ENCODE assay signal across 23 cellular contexts in genomic region chr20:63508072-63508768, GRCh38. TPM values are rescaled to one million over a fixed set of nuclear protein-coding genes. Genes with fewer than 3 reads are reported as not detected.
DNase-seq lines count a peak whose midpoint lies in the region; ATAC-seq and TF ChIP-seq lines count a peak whose summit lies in the region.
"Had no signal": no experiment of that assay in that cellular context is flagged by ENCODE, and none has a peak within 500 bp of the region (broad histone marks: within the 10 kb centered on the region; RNA-seq: fewer than 3 reads in every experiment).

No MANE protein-coding gene starts in this region.

- no peak overlapping the region for H4K8ac ChIP-seq in IMR-90 (ENCODE audit: low read depth in 2 of 2, low read length in 2 of 2)

- H3K4me1 Mint-ChIP-seq in activated CD4-positive, alpha-beta memory T cell treated with anti-CD3 and anti-CD28 coated beads for 36 hours (ENCODE audit: low read depth): peaks cover 4% of the 10 kb centered on the region
- H3K4me1 Mint-ChIP-seq in activated CD4-positive, alpha-beta memory T cell treated with anti-CD3 and anti-CD28 coated beads, Interleukin-2, amount 10 ng/mL, durations not matched to agents 7 days and 5 days: peaks cover 15% of the 10 kb centered on the region
- peaks cover 6% of the 10 kb centered on the region for H3K4me1 Mint-ChIP-seq in T-helper 17 cell
- peaks cover 20% of the 10 kb centered on the region for H3K4me1 Mint-ChIP-seq in stimulated activated effector memory CD8-positive, alpha-beta T cell treated with anti-CD3 and anti-CD28 coated beads, Interleukin-12 subunit alpha, Interleukin-12 subunit beta, amount 100 ng/mL, for 72 hours
- peaks cover 12% of the 10 kb centered on the region for H3K4me1 Mint-ChIP-seq in activated CD8-positive, alpha-beta memory T cell treated with anti-CD3 and anti-CD28 coated beads, Interleukin-2, amount 10 ng/mL, durations not matched to agents 7 days and 5 days

- H4K20me1 ChIP-seq in IMR-90 (ENCODE audit: insufficient read depth, low read length): no peaks in the 10 kb centered on the region

- no peak overlapping the region for H3K9ac ChIP-seq in IMR-90 (ENCODE audit: low read depth, low read length)

- no peak overlapping the region for H3K23ac ChIP-seq in IMR-90 (ENCODE audit: low read depth, low read length)

- no peak overlapping the region for H3K27ac ChIP-seq in IMR-90 (ENCODE audit: insufficient read depth, low read length)
- H3K27ac ChIP-seq: C4-2B, cardiac muscle cell, prostate gland, SJCRH30, skin epidermis had no signal

- no peak for TF ChIP-seq RAD21 in IMR-90 (IDR thresholded peaks at IDR 0.05; ENCODE audit: low read length)

- no peak overlapping the region for H4K91ac ChIP-seq in IMR-90 (ENCODE audit: insufficient read depth, low read depth, low read length)

- H2BK5ac ChIP-seq in IMR-90 (ENCODE audit: low read depth, low read length, poor library complexity, severe bottlenecking): no peak overlapping the region

- H3K4me3 Mint-ChIP-seq in activated CD4-positive, alpha-beta memory T cell treated with anti-CD3 and anti-CD28 coated beads for 36 hours: no peak overlapping the region
- no peak overlapping the region for H3K4me3 Mint-ChIP-seq in activated CD4-positive, alpha-beta memory T cell treated with anti-CD3 and anti-CD28 coated beads, Interleukin-2, amount 10 ng/mL, durations not matched to agents 7 days and 5 days
- H3K4me3 Mint-ChIP-seq in T-helper 17 cell: peak overlapping the region; percentile 43
- peak overlapping the region; percentile 36 for H3K4me3 Mint-ChIP-seq in stimulated activated effector memory CD8-positive, alpha-beta T cell treated with anti-CD3 and anti-CD28 coated beads, Interleukin-12 subunit alpha, Interleukin-12 subunit beta, amount 100 ng/mL, for 72 hours
- no peak overlapping the region for H3K4me3 Mint-ChIP-seq in activated CD8-positive, alpha-beta memory T cell treated with anti-CD3 and anti-CD28 coated beads, Interleukin-2, amount 10 ng/mL, durations not matched to agents 7 days and 5 days
- H3K4me3 Mint-ChIP-seq: T-helper 1 cell treated with Interleukin-12 subunit alpha and Interleukin-12 subunit beta and Interleukin-4 antibody, amounts not matched to agents 30 μg/mL and 1 μg/mL, for 36 hours had no signal

- no peak overlapping the region for H3K4me2 ChIP-seq in IMR-90 (ENCODE audit: low read depth, low read length)

- no peak overlapping the region for H2BK15ac ChIP-seq in IMR-90 (ENCODE audit: low read depth, low read length)

- 0 out of 2 replicates have a peak, but pooled peaks cover 1% of the 10 kb centered on the region for H3K4me1 ChIP-seq in IMR-90 (ENCODE audit: control insufficient read depth, insufficient read depth, low read length)
- H3K4me1 ChIP-seq: prostate gland, SJCRH30 had no signal

- H3K9me1 ChIP-seq in IMR-90 (ENCODE audit: insufficient read depth, low read length): no peaks in the 10 kb centered on the region

- H3K56ac ChIP-seq in IMR-90 (ENCODE audit: extremely low read depth, insufficient read depth, low read length): no peak overlapping the region

- H3K79me1 ChIP-seq in IMR-90 (ENCODE audit: low read depth in 1 of 2, low read length in 2 of 2): no peaks in the 10 kb centered on the region

- H2BK120ac ChIP-seq in IMR-90 (ENCODE audit: low read depth, low read length): no peak overlapping the region

- no peak overlapping the region for H2BK20ac ChIP-seq in IMR-90 (ENCODE audit: low read depth, low read length)

- no peak overlapping the region for H2AFZ ChIP-seq in IMR-90 (replicated peaks; ENCODE audit: low read length, poor library complexity)

- dilution Hi-C loops in IMR-90 (cut with HindIII; ENCODE audit: low sequenced_read_pairs, unreplicated experiment): no loop called here

- peaks cover 5% of the 10 kb centered on the region for H3K36me3 Mint-ChIP-seq in activated CD4-positive, alpha-beta memory T cell treated with anti-CD3 and anti-CD28 coated beads for 36 hours
- H3K36me3 Mint-ChIP-seq in activated CD4-positive, alpha-beta memory T cell treated with anti-CD3 and anti-CD28 coated beads, Interleukin-2, amount 10 ng/mL, durations not matched to agents 7 days and 5 days (ENCODE audit: low read depth): no peaks in the 10 kb centered on the region
- H3K36me3 Mint-ChIP-seq in T-helper 17 cell (ENCODE audit: low read depth): peaks cover 2% of the 10 kb centered on the region
- H3K36me3 Mint-ChIP-seq in stimulated activated effector memory CD8-positive, alpha-beta T cell treated with anti-CD3 and anti-CD28 coated beads, Interleukin-12 subunit alpha, Interleukin-12 subunit beta, amount 100 ng/mL, for 72 hours: no peaks in the 10 kb centered on the region
- H3K36me3 Mint-ChIP-seq in activated CD8-positive, alpha-beta memory T cell treated with anti-CD3 and anti-CD28 coated beads, Interleukin-2, amount 10 ng/mL, durations not matched to agents 7 days and 5 days: no peaks in the 10 kb centered on the region

- TF ChIP-seq CTCF in IMR-90 (conservative IDR thresholded peaks at IDR 0.05; ENCODE audit: low read depth, low read length): no peak

- CTCF ChIA-PET in activated CD4-positive, alpha-beta memory T cell treated with anti-CD3 and anti-CD28 coated beads for 36 hours (lab: Charles Lee): interaction anchor here (0.6 kb wide), 2 partner anchors 11 to 19 kb away, joined by 3 read pairs; no protein-coding TSS in a partner anchor
- CTCF ChIA-PET in activated CD4-positive, alpha-beta memory T cell treated with anti-CD3 and anti-CD28 coated beads, Interleukin-2, amount 10 ng/mL, durations not matched to agents 7 days and 5 days (lab: Charles Lee): interaction anchor here (0.7 to 1.5 kb wide), 2 partner anchors 11 to 74 kb away, joined by 3 to 4 read pairs; no protein-coding TSS in a partner anchor
- CTCF ChIA-PET in IMR-90 (lab: Yijun Ruan, JAX): no interaction called here
- CTCF ChIA-PET in activated CD8-positive, alpha-beta memory T cell treated with anti-CD3 and anti-CD28 coated beads, Interleukin-2, amount 10 ng/mL, durations not matched to agents 7 days and 5 days (lab: Charles Lee): interaction anchor here (0.8 to 1.6 kb wide), 2 partner anchors 12 to 29 kb away, joined by 3 to 7 read pairs; partner anchors contain the start of gene PTK6

- H3K9me3 Mint-ChIP-seq in activated CD4-positive, alpha-beta memory T cell treated with anti-CD3 and anti-CD28 coated beads for 36 hours: peaks cover 17% of the 10 kb centered on the region
- H3K9me3 Mint-ChIP-seq in activated CD4-positive, alpha-beta memory T cell treated with anti-CD3 and anti-CD28 coated beads, Interleukin-2, amount 10 ng/mL, durations not matched to agents 7 days and 5 days: no peaks in the 10 kb centered on the region
- peaks cover 4% of the 10 kb centered on the region for H3K9me3 Mint-ChIP-seq in stimulated activated effector memory CD8-positive, alpha-beta T cell treated with anti-CD3 and anti-CD28 coated beads, Interleukin-12 subunit alpha, Interleukin-12 subunit beta, amount 100 ng/mL, for 72 hours
- H3K9me3 Mint-ChIP-seq in activated CD8-positive, alpha-beta memory T cell treated with anti-CD3 and anti-CD28 coated beads, Interleukin-2, amount 10 ng/mL, durations not matched to agents 7 days and 5 days (ENCODE audit: low read depth): no peaks in the 10 kb centered on the region

- DNase-seq in activated CD4-positive, alpha-beta memory T cell treated with anti-CD3 and anti-CD28 coated beads for 36 hours: peak; percentile 42
- DNase-seq in activated CD4-positive, alpha-beta memory T cell treated with anti-CD3 and anti-CD28 coated beads, Interleukin-2, amount 10 ng/mL, durations not matched to agents 7 days and 5 days: no peak
- DNase-seq in IMR-90: no peak
- no peak for DNase-seq in T-helper 17 cell
- DNase-seq in stimulated activated effector memory CD8-positive, alpha-beta T cell treated with anti-CD3 and anti-CD28 coated beads, Interleukin-12 subunit alpha, Interleukin-12 subunit beta, amount 100 ng/mL, for 72 hours (ENCODE audit: low spot score in 2 of 2): no peak
- no peak for DNase-seq in activated CD8-positive, alpha-beta memory T cell treated with anti-CD3 and anti-CD28 coated beads, Interleukin-2, amount 10 ng/mL, durations not matched to agents 7 days and 5 days
- DNase-seq: erythroblast; NCI-H2029; stimulated activated CD4-positive, alpha-beta T cell treated with anti-CD3 and anti-CD28 coated beads, Interleukin-4, amount 100 ng/mL, for 1 hour had no signal

- H4K5ac ChIP-seq in IMR-90 (ENCODE audit: low read depth, low read length): no peak overlapping the region

- H3K27me3 Mint-ChIP-seq in activated CD4-positive, alpha-beta memory T cell treated with anti-CD3 and anti-CD28 coated beads for 36 hours: peaks cover 47% of the 10 kb centered on the region
- peaks cover 47% of the 10 kb centered on the region for H3K27me3 Mint-ChIP-seq in activated CD4-positive, alpha-beta memory T cell treated with anti-CD3 and anti-CD28 coated beads, Interleukin-2, amount 10 ng/mL, durations not matched to agents 7 days and 5 days
- H3K27me3 Mint-ChIP-seq in T-helper 17 cell: peaks cover 51% of the 10 kb centered on the region
- H3K27me3 Mint-ChIP-seq in activated CD8-positive, alpha-beta memory T cell treated with anti-CD3 and anti-CD28 coated beads, Interleukin-2, amount 10 ng/mL, durations not matched to agents 7 days and 5 days: peaks cover 49% of the 10 kb centered on the region

- BruUV-seq in IMR-90 (replicated peaks; lab: Mats Ljungman, UMichigan): no TSS peak

- ATAC-seq in IMR-90 (ENCODE audit: low read depth): no peak
- peak; percentile 68 for ATAC-seq in T-helper 17 cell
- ATAC-seq in stimulated activated effector memory CD8-positive, alpha-beta T cell treated with anti-CD3 and anti-CD28 coated beads, Interleukin-12 subunit alpha, Interleukin-12 subunit beta, amount 100 ng/mL, for 72 hours: peak; percentile 86
- ATAC-seq in GM21528 (IDR thresholded peaks at IDR 0.05; ENCODE audit: low FRiP score, unreplicated experiment): no peak
- ATAC-seq in activated CD8-positive, alpha-beta memory T cell treated with anti-CD3 and anti-CD28 coated beads, Interleukin-2, amount 10 ng/mL, durations not matched to agents 7 days and 5 days: no peak
- no peak for ATAC-seq in GM19397 (IDR thresholded peaks at IDR 0.05; ENCODE audit: unreplicated experiment)
- ATAC-seq: K562 had no signal

- H3K9me3 ChIP-seq in IMR-90 (ENCODE audit: control insufficient read depth, insufficient read depth, low read length): peaks cover 29% of the 10 kb centered on the region
- H3K9me3 ChIP-seq in T-helper 17 cell (ENCODE audit: control insufficient read depth, low read length, poor library complexity, severe bottlenecking): no peaks in the 10 kb centered on the region
- H3K9me3 ChIP-seq: prostate gland had no signal

- H3K14ac ChIP-seq in IMR-90 (replicated peaks; ENCODE audit: low read depth, low read length): no peak overlapping the region

- no peak overlapping the region for H3K18ac ChIP-seq in IMR-90 (ENCODE audit: low read depth, low read length)

- H3K27me3 ChIP-seq in IMR-90 (ENCODE audit: control insufficient read depth, insufficient read depth, low read length): peaks cover 32% of the 10 kb centered on the region
- H3K27me3 ChIP-seq: cardiac muscle cell had no signal

- intact Hi-C loops in activated CD4-positive, alpha-beta memory T cell treated with anti-CD3 and anti-CD28 coated beads for 36 hours (cut with micrococcal nuclease): no loop called here
- intact Hi-C loops in IMR-90 (cut with micrococcal nuclease): no loop called here

- H3K4me3 ChIP-seq in IMR-90 (ENCODE audit: insufficient read depth, low read depth, low read length): no peak overlapping the region
- H3K4me3 ChIP-seq: cardiac muscle cell, K562, prostate gland, SJCRH30, skin epidermis had no signal

- in situ Hi-C loops in IMR-90 (cut with MboI; ENCODE audit: low sequenced_read_pairs): no loop called here

- 93% methylated on average over 12 of the region's 33 CpGs; no CpG with 5 or more reads in 1 of the 2 experiments for WGBS in IMR-90 (ENCODE audit: extremely low coverage in 2 of 2, insufficient read length in 1 of 2), 2 experiments

- POLR2A ChIA-PET in activated CD4-positive, alpha-beta memory T cell treated with anti-CD3 and anti-CD28 coated beads for 36 hours (lab: Charles Lee): no interaction called here
- POLR2A ChIA-PET in activated CD4-positive, alpha-beta memory T cell treated with anti-CD3 and anti-CD28 coated beads, Interleukin-2, amount 10 ng/mL, durations not matched to agents 7 days and 5 days (lab: Charles Lee): interaction anchor here (0.9 to 1.8 kb wide), 2 partner anchors 12 to 16 kb away, joined by 3 to 8 read pairs; partner anchors contain the start of gene PPDPF
- POLR2A ChIA-PET in IMR-90 (lab: Charles Lee; ENCODE audit: unreplicated experiment): no interaction called here

- no peak overlapping the region for H3K4ac ChIP-seq in IMR-90 (ENCODE audit: low read depth, low read length)

- H3K36me3 ChIP-seq in IMR-90 (ENCODE audit: control insufficient read depth, insufficient read depth, low read length): no peaks in the 10 kb centered on the region
- H3K36me3 ChIP-seq: cardiac muscle cell, prostate gland, SJCRH30 had no signal

- H2AK9ac ChIP-seq in IMR-90 (replicated peaks; ENCODE audit: low read depth, low read length, poor library complexity): peak overlapping the region; percentile 45

- no peak overlapping the region for H2AK5ac ChIP-seq in IMR-90 (ENCODE audit: low read depth, low read length)

- peak overlapping the region; percentile 47 for H3K27ac Mint-ChIP-seq in activated CD4-positive, alpha-beta memory T cell treated with anti-CD3 and anti-CD28 coated beads for 36 hours
- H3K27ac Mint-ChIP-seq in activated CD4-positive, alpha-beta memory T cell treated with anti-CD3 and anti-CD28 coated beads, Interleukin-2, amount 10 ng/mL, durations not matched to agents 7 days and 5 days: no peak overlapping the region
- H3K27ac Mint-ChIP-seq in T-helper 17 cell: peak overlapping the region; percentile 49
- peak overlapping the region; percentile 56 for H3K27ac Mint-ChIP-seq in stimulated activated effector memory CD8-positive, alpha-beta T cell treated with anti-CD3 and anti-CD28 coated beads, Interleukin-12 subunit alpha, Interleukin-12 subunit beta, amount 100 ng/mL, for 72 hours
- H3K27ac Mint-ChIP-seq in activated CD8-positive, alpha-beta memory T cell treated with anti-CD3 and anti-CD28 coated beads, Interleukin-2, amount 10 ng/mL, durations not matched to agents 7 days and 5 days: no peak overlapping the region
- H3K27ac Mint-ChIP-seq: T-helper 1 cell treated with Interleukin-12 subunit alpha and Interleukin-12 subunit beta and Interleukin-4 antibody, amounts not matched to agents 30 μg/mL and 1 μg/mL, for 36 hours had no signal

- TF ChIP-seq POLR2A in IMR-90 (IDR thresholded peaks at IDR 0.05; ENCODE audit: low read depth, low read length): no peak

RNA-seq across cellular contexts. Expression of gene EEF1A2, which starts 9.3 kb away (rescaled TPM):
- 1 to 10 TPM; 1.1 to 1.7 TPM for total RNA-seq in activated CD4-positive, alpha-beta memory T cell treated with anti-CD3 and anti-CD28 coated beads for 36 hours
- 1 to 10 TPM; 2.0 to 2.6 TPM for total RNA-seq in activated CD4-positive, alpha-beta memory T cell treated with anti-CD3 and anti-CD28 coated beads, Interleukin-2, amount 10 ng/mL, durations not matched to agents 7 days and 5 days
- 1.3 and 2.2 TPM in 2 replicates for total RNA-seq in IMR-90 (2012; rRNA removed)
- polyA plus RNA-seq in IMR-90 (2012; rRNA removed): 3.2 and 4.6 TPM in 2 replicates
- 3.8 and 11.2 TPM in 2 replicates for polyA plus RNA-seq in IMR-90 (2012; cell fraction: cytosol; rRNA removed)
- polyA plus RNA-seq in IMR-90 (2012; cell fraction: nucleus; rRNA removed; ENCODE audit: low replicate concordance): 4.7 and 11.2 TPM in 2 replicates
- under 1 TPM; 0.47 to 0.99 TPM for total RNA-seq in T-helper 17 cell
- under 1 TPM in 1 of 2 experiments, not detected in 1; 0.84 TPM for total RNA-seq in activated CD8-positive, alpha-beta memory T cell treated with anti-CD3 and anti-CD28 coated beads, Interleukin-2, amount 10 ng/mL, durations not matched to agents 7 days and 5 days

RNA-seq across cellular contexts. Expression of gene PPDPF, which starts 12.3 kb away (rescaled TPM):
- 100 to 1,000 TPM; 191 to 201 TPM for total RNA-seq in activated CD4-positive, alpha-beta memory T cell treated with anti-CD3 and anti-CD28 coated beads for 36 hours
- total RNA-seq in activated CD4-positive, alpha-beta memory T cell treated with anti-CD3 and anti-CD28 coated beads, Interleukin-2, amount 10 ng/mL, durations not matched to agents 7 days and 5 days: 100 to 1,000 TPM; 228 to 232 TPM
- 12.9 and 17.2 TPM in 2 replicates for total RNA-seq in IMR-90 (2012; rRNA removed)
- 171 and 200 TPM in 2 replicates for polyA plus RNA-seq in IMR-90 (2012; rRNA removed)
- polyA plus RNA-seq in IMR-90 (2012; cell fraction: cytosol; rRNA removed): 100 and 301 TPM in 2 replicates
- polyA plus RNA-seq in IMR-90 (2012; cell fraction: nucleus; rRNA removed; ENCODE audit: low replicate concordance): 38.4 and 113 TPM in 2 replicates
- total RNA-seq in T-helper 17 cell: 100 to 1,000 TPM; 149 to 271 TPM
- 100 to 1,000 TPM; 138 to 237 TPM for total RNA-seq in activated CD8-positive, alpha-beta memory T cell treated with anti-CD3 and anti-CD28 coated beads, Interleukin-2, amount 10 ng/mL, durations not matched to agents 7 days and 5 days

RNA-seq across cellular contexts. Expression of gene PTK6, which starts 29.0 kb away (rescaled TPM):
- under 1 TPM; 0.34 to 0.78 TPM for total RNA-seq in activated CD4-positive, alpha-beta memory T cell treated with anti-CD3 and anti-CD28 coated beads for 36 hours
- 1 to 10 TPM; 2.1 to 2.3 TPM for total RNA-seq in activated CD4-positive, alpha-beta memory T cell treated with anti-CD3 and anti-CD28 coated beads, Interleukin-2, amount 10 ng/mL, durations not matched to agents 7 days and 5 days
- total RNA-seq in IMR-90 (2012; rRNA removed) (not detected in 2 replicates), T-helper 17 cell (under 1 TPM; 0.50 to 0.80 TPM)
- 0.07 TPM in 1 of 2 replicates, not detected in the other for polyA plus RNA-seq in IMR-90 (2012; rRNA removed)
- polyA plus RNA-seq in IMR-90 (2012; cell fraction: cytosol; rRNA removed): 0.03 and 0.04 TPM in 2 replicates
- polyA plus RNA-seq in IMR-90 (2012; cell fraction: nucleus; rRNA removed; ENCODE audit: low replicate concordance): 0.19 and 0.28 TPM in 2 replicates
- under 1 TPM; 0.21 to 0.53 TPM for total RNA-seq in activated CD8-positive, alpha-beta memory T cell treated with anti-CD3 and anti-CD28 coated beads, Interleukin-2, amount 10 ng/mL, durations not matched to agents 7 days and 5 days
- total RNA-seq: cardiac muscle cell, frontal cortex, K562 had no signal
- polyA plus RNA-seq: neural cell had no signal

RNA-seq across cellular contexts. Expression of gene KCNQ2, which starts 35.8 kb away (rescaled TPM):
- total RNA-seq in activated CD4-positive, alpha-beta memory T cell treated with anti-CD3 and anti-CD28 coated beads for 36 hours: not detected
- total RNA-seq in activated CD4-positive, alpha-beta memory T cell treated with anti-CD3 and anti-CD28 coated beads, Interleukin-2, amount 10 ng/mL, durations not matched to agents 7 days and 5 days: not detected
- total RNA-seq in IMR-90 (2012; rRNA removed) (not detected in 2 replicates), T-helper 17 cell (not detected)
- polyA plus RNA-seq in IMR-90 (2012; rRNA removed): 0.02 TPM in 1 of 2 replicates, not detected in the other
- 0.25 TPM in 1 of 2 replicates, not detected in the other for polyA plus RNA-seq in IMR-90 (2012; cell fraction: cytosol; rRNA removed)
- 0.07 TPM in 1 of 2 replicates, not detected in the other for polyA plus RNA-seq in IMR-90 (2012; cell fraction: nucleus; rRNA removed; ENCODE audit: low replicate concordance)
- under 1 TPM in 1 of 2 experiments, not detected in 1; 0.05 TPM for total RNA-seq in activated CD8-positive, alpha-beta memory T cell treated with anti-CD3 and anti-CD28 coated beads, Interleukin-2, amount 10 ng/mL, durations not matched to agents 7 days and 5 days
- total RNA-seq: activated CD8-positive, alpha-beta memory T cell treated with anti-CD3 and anti-CD28 coated beads for 36 hours; dermis microvascular lymphatic vessel endothelial cell; SJCRH30; ureter had no signal

RNA-seq across cellular contexts. Expression of gene SRMS, which starts 39.3 kb away (rescaled TPM):
- not detected for total RNA-seq in activated CD4-positive, alpha-beta memory T cell treated with anti-CD3 and anti-CD28 coated beads for 36 hours
- total RNA-seq in activated CD4-positive, alpha-beta memory T cell treated with anti-CD3 and anti-CD28 coated beads, Interleukin-2, amount 10 ng/mL, durations not matched to agents 7 days and 5 days: not detected
- total RNA-seq in IMR-90 (2012; rRNA removed) (not detected in 2 replicates), T-helper 17 cell (not detected)
- not detected in 2 replicates for polyA plus RNA-seq in IMR-90 (2012; rRNA removed)
- polyA plus RNA-seq in IMR-90 (2012; cell fraction: cytosol; rRNA removed): not detected in 2 replicates
- not detected in 2 replicates for polyA plus RNA-seq in IMR-90 (2012; cell fraction: nucleus; rRNA removed; ENCODE audit: low replicate concordance)
- not detected for total RNA-seq in activated CD8-positive, alpha-beta memory T cell treated with anti-CD3 and anti-CD28 coated beads, Interleukin-2, amount 10 ng/mL, durations not matched to agents 7 days and 5 days
- total RNA-seq: activated CD8-positive, alpha-beta memory T cell treated with anti-CD3 and anti-CD28 coated beads for 36 hours; cardiac muscle cell; dermis microvascular lymphatic vessel endothelial cell; frontal cortex; K562; SJCRH30 had no signal
- polyA plus RNA-seq: cardiac muscle cell, neural cell had no signal

Comparison
In these comparisons a context has a peak if more than half of its experiments do, and no peak if none do; other contexts are left out.
1. H3K27ac Mint-ChIP-seq: peak in activated CD4-positive, alpha-beta memory T cell treated with anti-CD3 and anti-CD28 coated beads for 36 hours (single experiment), T-helper 17 cell (single experiment) and stimulated activated effector memory CD8-positive, alpha-beta T cell treated with anti-CD3 and anti-CD28 coated beads, Interleukin-12 subunit alpha, Interleukin-12 subunit beta, amount 100 ng/mL, for 72 hours (single experiment); none in activated CD4-positive, alpha-beta memory T cell treated with anti-CD3 and anti-CD28 coated beads, Interleukin-2, amount 10 ng/mL, durations not matched to agents 7 days and 5 days (single experiment) and activated CD8-positive, alpha-beta memory T cell treated with anti-CD3 and anti-CD28 coated beads, Interleukin-2, amount 10 ng/mL, durations not matched to agents 7 days and 5 days (single experiment).
2. H3K4me3 Mint-ChIP-seq: peak in T-helper 17 cell (single experiment) and stimulated activated effector memory CD8-positive, alpha-beta T cell treated with anti-CD3 and anti-CD28 coated beads, Interleukin-12 subunit alpha, Interleukin-12 subunit beta, amount 100 ng/mL, for 72 hours (single experiment); none in activated CD4-positive, alpha-beta memory T cell treated with anti-CD3 and anti-CD28 coated beads for 36 hours (single experiment), activated CD4-positive, alpha-beta memory T cell treated with anti-CD3 and anti-CD28 coated beads, Interleukin-2, amount 10 ng/mL, durations not matched to agents 7 days and 5 days (single experiment) and activated CD8-positive, alpha-beta memory T cell treated with anti-CD3 and anti-CD28 coated beads, Interleukin-2, amount 10 ng/mL, durations not matched to agents 7 days and 5 days (single experiment).
3. ATAC-seq: peak in T-helper 17 cell (single experiment) and stimulated activated effector memory CD8-positive, alpha-beta T cell treated with anti-CD3 and anti-CD28 coated beads, Interleukin-12 subunit alpha, Interleukin-12 subunit beta, amount 100 ng/mL, for 72 hours (single experiment); none in IMR-90 (single experiment), GM21528 (single experiment), activated CD8-positive, alpha-beta memory T cell treated with anti-CD3 and anti-CD28 coated beads, Interleukin-2, amount 10 ng/mL, durations not matched to agents 7 days and 5 days (single experiment) and GM19397 (single experiment).